Comparison of ENCODE assay signal across 9 cellular contexts in genomic region chr5:176817864-176818377, GRCh38. TPM values are rescaled to one million over a fixed set of nuclear protein-coding genes. Genes with fewer than 3 reads are reported as not detected.
A peak's percentile ranks its signal among the peaks of the same experiment; 100 is the strongest.
DNase-seq lines count a peak whose midpoint lies in the region; ATAC-seq lines count a peak whose summit lies in the region.
"Had no signal": no experiment of that assay in that cellular context is flagged by ENCODE, and none has a peak within 500 bp of the region (broad histone marks: within the 10 kb centered on the region; RNA-seq: fewer than 3 reads in every experiment).

No MANE protein-coding gene starts in this region.

- no peaks in the 10 kb centered on the region for H3K36me3 Mint-ChIP-seq in activated CD8-positive, alpha-beta T cell treated with anti-CD3 and anti-CD28 coated beads, Interleukin-2, amount 10 ng/mL, durations not matched to agents 7 days and 5 days (ENCODE audit: low read depth)

- POLR2A ChIA-PET in activated CD8-positive, alpha-beta T cell treated with anti-CD3 and anti-CD28 coated beads, Interleukin-2, amount 10 ng/mL, durations not matched to agents 7 days and 5 days (lab: Charles Lee) = no interaction called here

- H3K36me3 ChIP-seq in HUES48 (ENCODE audit: control insufficient read depth, insufficient read depth, low read length) = no peaks in the 10 kb centered on the region

- CTCF ChIA-PET in activated CD8-positive, alpha-beta T cell treated with anti-CD3 and anti-CD28 coated beads, Interleukin-2, amount 10 ng/mL, durations not matched to agents 7 days and 5 days (lab: Charles Lee) = no interaction called here

- H3K27ac Mint-ChIP-seq in activated CD8-positive, alpha-beta T cell treated with anti-CD3 and anti-CD28 coated beads, Interleukin-2, amount 10 ng/mL, durations not matched to agents 7 days and 5 days = no peak overlapping the region

- peaks cover 14% of the 10 kb centered on the region; the same call in 1 of the 2 replicates for H3K4me1 ChIP-seq in HUES48 (ENCODE audit: control insufficient read depth, insufficient read depth, low read length)

- H3K4me3 Mint-ChIP-seq in activated CD8-positive, alpha-beta T cell treated with anti-CD3 and anti-CD28 coated beads, Interleukin-2, amount 10 ng/mL, durations not matched to agents 7 days and 5 days = peak overlapping the region; percentile 58

- H3K4me3 ChIP-seq in HUES48 (ENCODE audit: low read depth, low read length) = peak overlapping the region; percentile 59

- H3K9ac ChIP-seq in HUES48 (ENCODE audit: low read depth, low read length) = no peak overlapping the region

- peaks cover 18% of the 10 kb centered on the region for H3K4me1 Mint-ChIP-seq in activated CD8-positive, alpha-beta T cell treated with anti-CD3 and anti-CD28 coated beads, Interleukin-2, amount 10 ng/mL, durations not matched to agents 7 days and 5 days (ENCODE audit: low read depth)

- H3K9me3 ChIP-seq in HUES48 (ENCODE audit: control insufficient read depth, insufficient read depth, low read length) = no peaks in the 10 kb centered on the region

- peak; percentile 64 for DNase-seq in AG20443 (ENCODE audit: low spot score)
- peak; percentile 33 for DNase-seq in activated CD8-positive, alpha-beta T cell treated with anti-CD3 and anti-CD28 coated beads, Interleukin-2, amount 10 ng/mL, durations not matched to agents 7 days and 5 days
- DNase-seq in hepatic stellate cell (ENCODE audit: low spot score) = peak; percentile 55
- DNase-seq in stimulated activated CD4-positive, alpha-beta T cell treated with anti-CD3 and anti-CD28 coated beads, Interleukin-2, amount 100 ng/mL, for 24 hours = peak; percentile 30 to 37
- DNase-seq in activated CD4-positive, alpha-beta T cell treated with anti-CD3 and anti-CD28 coated beads for 4 hours = no peak
- DNase-seq: left cardiac atrium had no signal

- H3K27me3 Mint-ChIP-seq in activated CD8-positive, alpha-beta T cell treated with anti-CD3 and anti-CD28 coated beads, Interleukin-2, amount 10 ng/mL, durations not matched to agents 7 days and 5 days (ENCODE audit: low read depth) = peaks cover 61% of the 10 kb centered on the region

- peaks cover 10% of the 10 kb centered on the region for H3K27me3 ChIP-seq in HUES48 (ENCODE audit: control insufficient read depth, insufficient read depth, low read length)

- no peak overlapping the region for H3K27ac ChIP-seq in HUES48 (ENCODE audit: low read depth, low read length)

- H3K9me3 Mint-ChIP-seq in activated CD8-positive, alpha-beta T cell treated with anti-CD3 and anti-CD28 coated beads, Interleukin-2, amount 10 ng/mL, durations not matched to agents 7 days and 5 days (ENCODE audit: insufficient read depth) = no peaks in the 10 kb centered on the region

- ATAC-seq in GM18517 (IDR thresholded peaks at IDR 0.05; ENCODE audit: unreplicated experiment) (peak; percentile 44), HG03280 (IDR thresholded peaks at IDR 0.05; ENCODE audit: unreplicated experiment) (no peak)
- ATAC-seq in activated CD8-positive, alpha-beta T cell treated with anti-CD3 and anti-CD28 coated beads, Interleukin-2, amount 10 ng/mL, durations not matched to agents 7 days and 5 days = peak; percentile 31

RNA-seq across cellular contexts. Expression of gene UNC5A, which starts 7.6 kb away (rescaled TPM):
- total RNA-seq in activated CD8-positive, alpha-beta T cell treated with anti-CD3 and anti-CD28 coated beads, Interleukin-2, amount 10 ng/mL, durations not matched to agents 7 days and 5 days = not detected

Comparison
In these comparisons a context has a peak if more than half of its experiments do, and no peak if none do; other contexts are left out.
1. DNase-seq: peak in AG20443 (single experiment), activated CD8-positive, alpha-beta T cell treated with anti-CD3 and anti-CD28 coated beads, Interleukin-2, amount 10 ng/mL, durations not matched to agents 7 days and 5 days (single experiment), hepatic stellate cell (single experiment) and stimulated activated CD4-positive, alpha-beta T cell treated with anti-CD3 and anti-CD28 coated beads, Interleukin-2, amount 100 ng/mL, for 24 hours (2 of 2); none in activated CD4-positive, alpha-beta T cell treated with anti-CD3 and anti-CD28 coated beads for 4 hours (0 of 2).